ENCODE assay signal across 18 cellular contexts in genomic region chrX:63186137-63186536, GRCh38.
"Had no signal": no experiment of that assay in that cellular context is flagged by ENCODE, and none has a peak within 500 bp of the region (broad histone marks: within the 10 kb centered on the region; RNA-seq: fewer than 3 reads in every experiment).

No MANE protein-coding gene starts in this region.

- H3K4me3 Mint-ChIP-seq: activated T-cell treated with anti-CD3 and anti-CD28 coated beads, Interleukin-2, amount 50 U/mL, for 4 hours; brain; dendritic cell treated with granulocyte-macrophage colony-stimulating factor and Interleukin-4, amounts not matched to agents 40 ng/mL and 50 ng/mL, for 4 days; endodermal cell had no signal

- H3K9me3 ChIP-seq: ovary, upper lobe of left lung had no signal

- H3K27ac ChIP-seq: ovary, upper lobe of left lung had no signal

- H3K4me3 ChIP-seq: ovary, upper lobe of left lung had no signal

- ATAC-seq: activated naive CD4-positive, alpha-beta T cell treated with anti-CD3 and anti-CD28 coated beads, Interleukin-2, amount 50 U/mL, for 72 hours; activated T-cell treated with anti-CD3 and anti-CD28 coated beads, Interleukin-2, amount 50 U/mL, for 4 hours had no signal

- H3K27me3 Mint-ChIP-seq: brain; dendritic cell treated with granulocyte-macrophage colony-stimulating factor and Interleukin-4, amounts not matched to agents 40 ng/mL and 50 ng/mL, for 4 days had no signal

- H3K4me1 Mint-ChIP-seq: brain, endodermal cell had no signal

- H3K9me3 Mint-ChIP-seq: activated T-cell treated with anti-CD3 and anti-CD28 coated beads, Interleukin-2, amount 50 U/mL, for 4 hours; dendritic cell treated with granulocyte-macrophage colony-stimulating factor and Interleukin-4, amounts not matched to agents 40 ng/mL and 50 ng/mL, for 4 days had no signal

- H3K36me3 ChIP-seq: ovary, upper lobe of left lung had no signal

- H3K27me3 ChIP-seq: ovary, upper lobe of left lung had no signal

- H3K27ac Mint-ChIP-seq: activated naive CD4-positive, alpha-beta T cell treated with anti-CD3 and anti-CD28 coated beads, Interleukin-2, amount 50 U/mL, for 72 hours; brain; dendritic cell treated with granulocyte-macrophage colony-stimulating factor and Interleukin-4, amounts not matched to agents 40 ng/mL and 50 ng/mL, for 4 days; endodermal cell had no signal

- H3K4me1 ChIP-seq: upper lobe of left lung had no signal

- DNase-seq: activated CD4-positive, alpha-beta T cell treated with anti-CD3 and anti-CD28 coated beads, Interleukin-2, amount 50 U/mL, for 48 hours; activated CD4-positive, CD25-positive, alpha-beta regulatory T cell treated with anti-CD3 and anti-CD28 coated beads, Interleukin-2, amount 50 U/mL, for 72 hours; activated effector memory CD4-positive, alpha-beta T cell treated with anti-CD3 and anti-CD28 coated beads, Interleukin-2, amount 50 U/mL, for 16 hours; activated T-cell treated with anti-CD3 and anti-CD28 coated beads, Interleukin-2, amount 50 U/mL, for 4 hours; amygdala; cerebellar nuclear complex; endodermal cell; erythroblast; hippocampal formation; kidney glomerular epithelial cell; ovary; stimulated activated CD4-positive, alpha-beta T cell treated with anti-CD3 and anti-CD28 coated beads, Interleukin-12 subunit alpha, Interleukin-12 subunit beta, amount 100 ng/mL, for 4 hours; stimulated activated CD4-positive, alpha-beta T cell treated with anti-CD3 and anti-CD28 coated beads, Interleukin-2, amount 100 ng/mL, for 48 hours; stimulated activated naive CD4-positive, alpha-beta T cell treated with Interleukin-2 at 50 U/mL for 16 hours; upper lobe of left lung had no signal
